In the genomic region with DNA sequence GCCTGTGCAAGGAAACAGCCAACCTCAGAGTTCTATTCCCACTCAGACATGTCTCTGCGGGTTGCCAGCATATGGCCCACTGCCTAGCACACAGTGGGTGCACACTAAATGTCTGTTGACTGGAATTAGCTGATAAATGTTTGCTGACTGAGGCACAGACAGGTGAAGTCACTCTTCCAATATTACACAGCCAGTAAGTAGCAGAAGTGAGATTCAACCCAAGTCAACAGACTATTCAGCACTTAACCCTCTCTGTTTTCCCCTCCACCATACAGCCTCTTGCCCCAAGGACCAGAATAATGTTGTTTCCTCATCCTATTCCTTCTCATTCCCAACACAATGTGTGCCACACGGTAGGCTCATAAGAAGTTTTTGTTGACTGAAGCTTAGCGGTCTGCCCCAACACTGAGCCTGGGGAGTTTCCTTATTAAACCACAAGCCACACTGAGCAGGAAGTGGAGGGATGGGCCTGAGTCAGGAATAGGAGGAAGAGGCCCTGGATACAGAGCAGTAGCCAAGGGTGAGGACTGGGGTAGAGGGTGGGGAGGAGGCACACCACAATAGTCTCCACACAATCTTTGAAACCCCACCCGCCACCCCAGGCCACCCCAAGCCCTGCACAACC, we compare ENCODE assay signal across 9 cellular contexts. TPM values are rescaled to one million over a fixed set of nuclear protein-coding genes. Genes with fewer than 3 reads are reported as not detected.
DNase-seq lines count a peak whose midpoint lies in the region; ATAC-seq lines count a peak whose summit lies in the region.
"Had no signal": no experiment of that assay in that cellular context is flagged by ENCODE, and none has a peak within 500 bp of the region (broad histone marks: within the 10 kb centered on the region; RNA-seq: fewer than 3 reads in every experiment).

No MANE protein-coding gene starts in this region.

- ATAC-seq in T-cell (replicated peaks in 1 of 4) = peak; percentile 57 to 84 (median 76)
- no peak for ATAC-seq in HG02763 (IDR thresholded peaks at IDR 0.05; ENCODE audit: unreplicated experiment)
- ATAC-seq in HG03354 (IDR thresholded peaks at IDR 0.05; ENCODE audit: poor library complexity, severe bottlenecking, unreplicated experiment) = no peak

- POLR2A ChIA-PET in T-cell (lab: Charles Lee) = interaction anchor here in 1 of 2 donors (0.5 to 0.7 kb wide), 2 partner anchors 13 to 15 kb away, joined by 6 to 9 read pairs; no protein-coding TSS in a partner anchor

- DNase-seq in A172 (ENCODE audit: low spot score) (peak; percentile 45), ELR (ENCODE audit: low read depth) (peak; percentile 16), T-cell (peak in 2 of 34 experiments; percentile 17 to 24), foreskin melanocyte (peak; percentile 38), D341Med (ENCODE audit: low spot score) (no peak), NCI-H2081 (lab: John Stamatoyannopoulos, UW) (no peak)
- DNase-seq: NCI-H1048 had no signal

- no peaks in the 10 kb centered on the region for H3K27me3 Mint-ChIP-seq in T-cell

- H3K36me3 Mint-ChIP-seq in T-cell = no peaks in the 10 kb centered on the region

- H3K27ac Mint-ChIP-seq in T-cell = peak overlapping the region; percentile 76 to 78

- H3K4me3 Mint-ChIP-seq in T-cell = peak overlapping the region; percentile 22 to 50 (median 25)

- H3K9me3 Mint-ChIP-seq in T-cell = no peaks in the 10 kb centered on the region

- CTCF ChIA-PET in T-cell (lab: Charles Lee) = interaction anchor here (0.7 to 1.8 kb wide), 4 partner anchors 20 to 163 kb away, joined by 3 to 6 read pairs (median 4); no protein-coding TSS in a partner anchor

- peaks cover 61 to 68% (median 67%) of the 10 kb centered on the region in 3 donors for H3K4me1 Mint-ChIP-seq in T-cell

RNA-seq across cellular contexts. Expression of a gene that starts 15.7 kb away (rescaled TPM):
- 0.12 TPM in 1 of 2 replicates, not detected in the other for total RNA-seq in A172 (2014; rRNA removed; shearing (Covaris generic))
- total RNA-seq in T-cell = 100 to 1,000 TPM; 195 to 450 (median 375) TPM

RNA-seq across cellular contexts. Expression of a gene that starts 41.3 kb away (rescaled TPM):
- total RNA-seq in A172 (2014; rRNA removed; shearing (Covaris generic)) = not detected in 2 replicates
- 1 to 10 TPM; 2.1 to 4.7 (median 3.7) TPM for total RNA-seq in T-cell

Comparison
In these comparisons a context has a peak if more than half of its experiments do, and no peak if none do; other contexts are left out.
1. DNase-seq: peak in A172 (single experiment), ELR (single experiment) and foreskin melanocyte (single experiment); none in D341Med (single experiment) and NCI-H2081 (0 of 2).
2. ATAC-seq: peak in T-cell (4 of 4); none in HG02763 (single experiment) and HG03354 (single experiment).
3. RNA of a gene that starts 15.7 kb away (total RNA-seq): 195 to 450 TPM in T-cell; 0.12 TPM in A172; every median in the first group is over 100 times any median in the second.